In genomic region chr4:74166823-74167222, GRCh38 we compare ENCODE assay signal across 17 cellular contexts.
"Had no signal": no experiment of that assay in that cellular context is flagged by ENCODE, and none has a peak within 500 bp of the region (broad histone marks: within the 10 kb centered on the region; RNA-seq: fewer than 3 reads in every experiment).

No MANE protein-coding gene starts in this region.

- H3K36me3 ChIP-seq: adrenal gland, gastrocnemius medialis had no signal

- FAIRE-seq: bronchial epithelial cell had no signal

- H3K4me3 ChIP-seq: adrenal gland, gastrocnemius medialis, skin epidermis, stomach had no signal

- ATAC-seq: activated T-cell treated with anti-CD3 and anti-CD28 coated beads, Interleukin-2, amount 50 U/mL, for 72 hours; gastrocnemius medialis had no signal

- H3K27ac ChIP-seq: adrenal gland, gastrocnemius medialis, skin epidermis, stomach, WERI-Rb-1 had no signal

- H3K27me3 ChIP-seq: adrenal gland, gastrocnemius medialis, stomach had no signal

- H3K4me1 ChIP-seq: adrenal gland had no signal

- H3K9me3 ChIP-seq: adrenal gland, gastrocnemius medialis, stomach had no signal

- DNase-seq: activated CD4-positive, alpha-beta T cell treated with anti-CD3 and anti-CD28 coated beads, Interleukin-2, amount 50 U/mL, for 4 hours; activated effector memory CD4-positive, alpha-beta T cell treated with anti-CD3 and anti-CD28 coated beads, Interleukin-2, amount 50 U/mL, for 16 hours; activated naive CD4-positive, alpha-beta T cell treated with anti-CD3 and anti-CD28 coated beads, Interleukin-2, amount 50 U/mL, for 16 hours; activated T-cell treated with anti-CD3 and anti-CD28 coated beads, Interleukin-2, amount 50 U/mL, for 72 hours; adrenal gland; effector CD4-positive, alpha-beta T cell; gastrocnemius medialis; head of caudate nucleus; occipital lobe; stimulated activated CD4-positive, alpha-beta T cell treated with anti-CD3 and anti-CD28 coated beads, Interleukin-15, amount 100 ng/mL, for 24 hours; stimulated activated CD4-positive, alpha-beta T cell treated with anti-CD3 and anti-CD28 coated beads, Interleukin-2, amount 100 ng/mL, for 48 hours; stomach; T-helper 2 cell; trophoblast cell; WERI-Rb-1 had no signal
